ENCODE assay signal across 8 cellular contexts in genomic region chr19:1067341-1068103, GRCh38. TPM values are rescaled to one million over a fixed set of nuclear protein-coding genes. Genes with fewer than 3 reads are reported as not detected.
DNase-seq lines count a peak whose midpoint lies in the region; ATAC-seq, FAIRE-seq and TF ChIP-seq lines count a peak whose summit lies in the region.

No MANE protein-coding gene starts in this region.

- POLR2A ChIA-PET in PC-3 (lab: Charles Lee; ENCODE audit: unreplicated experiment): no interaction called here

- no peak overlapping the region for H3K27ac ChIP-seq in PC-3 (ENCODE audit: low read length)
- H3K27ac ChIP-seq in colonic mucosa: peak overlapping the region; percentile 74
- peak overlapping the region in 2 of 4 donors; percentile 31 to 50 for H3K27ac ChIP-seq in pancreas

- peak; percentile 68 for DNase-seq in activated CD4-positive, alpha-beta T cell treated with anti-CD3 and anti-CD28 coated beads, Interleukin-2, amount 50 U/mL, for 1 hour
- DNase-seq in activated CD4-positive, alpha-beta T cell treated with anti-CD3 and anti-CD28 coated beads, Interleukin-2, amount 50 U/mL, for 48 hours: no peak
- DNase-seq in PC-3 (no peak), colonic mucosa (no peak), pancreas (no peak), NCI-H1436 (lab: John Stamatoyannopoulos, UW) (no peak)

- H3K27me3 ChIP-seq in PC-3 (ENCODE audit: low read length) (no peaks in the 10 kb centered on the region), colonic mucosa (peaks cover 35% of the 10 kb centered on the region), pancreas (peaks cover 0 to 35% (median 2%) of the 10 kb centered on the region in 4 donors)

- H3F3A ChIP-seq in PC-3 (ENCODE audit: low read length, unreplicated experiment): no peaks in the 10 kb centered on the region

- intact Hi-C loops in PC-3 (cut with micrococcal nuclease): loop anchor here (5.0 kb wide), 1 partner anchor 35 kb away; the partner anchor contains the start of gene GPX4
- intact Hi-C loops in colonic mucosa (cut with DNase I): no loop called here
- intact Hi-C loops in pancreas (cut with DNase I): no loop called here

- no peak for FAIRE-seq in pancreas (lab: Jason Lieb, UNC)

- H3K4me1 ChIP-seq in PC-3 (ENCODE audit: insufficient read depth, low read length): peaks cover 18% of the 10 kb centered on the region
- H3K4me1 ChIP-seq in colonic mucosa: peaks cover 28% of the 10 kb centered on the region
- H3K4me1 ChIP-seq in pancreas: peaks cover 0 to 10% (median 9%) of the 10 kb centered on the region in 3 donors

- H2AFZ ChIP-seq in PC-3 (ENCODE audit: low read length): peak overlapping the region; percentile 68

- H3K36me3 ChIP-seq in PC-3 (ENCODE audit: low read depth, low read length) (no peaks in the 10 kb centered on the region), colonic mucosa (no peaks in the 10 kb centered on the region), pancreas (no peaks in the 10 kb centered on the region)

- no peak for TF ChIP-seq CTCF in PC-3 (conservative IDR thresholded peaks at IDR 0.05; ENCODE audit: low read depth, low read length)
- TF ChIP-seq CTCF in colonic mucosa (IDR thresholded peaks at IDR 0.05): no peak
- no peak for TF ChIP-seq CTCF in pancreas (IDR thresholded peaks at IDR 0.05)

- H3K9ac ChIP-seq in PC-3 (ENCODE audit: low read length) (peak overlapping the region; percentile 49), colonic mucosa (ENCODE audit: low read depth in 2 of 2, low read length in 2 of 2) (peak overlapping the region; percentile 54 to 55)

- 6 to 7% methylated on average over 28 to 40 of the region's 40 CpGs for WGBS in pancreas, 2 donors

- 0 out of 2 replicates have a peak, but pooled peaks cover 4% of the 10 kb centered on the region for H3K79me2 ChIP-seq in PC-3 (ENCODE audit: low read length)

- H3K4me3 ChIP-seq in PC-3 (ENCODE audit: low read length) (peak overlapping the region; percentile 73), colonic mucosa (peak overlapping the region; percentile 35), pancreas (peak overlapping the region in 3 of 4 donors; percentile 18 to 55 (median 35))

- H3K4me2 ChIP-seq in PC-3 (ENCODE audit: low read length): peak overlapping the region; percentile 87

- H3K9me2 ChIP-seq in PC-3 (replicated peaks; ENCODE audit: low read length): no peaks in the 10 kb centered on the region

- no peaks in the 10 kb centered on the region for H3K9me3 ChIP-seq in PC-3 (ENCODE audit: low read length)
- no peaks in the 10 kb centered on the region for H3K9me3 ChIP-seq in colonic mucosa
- no peaks in the 10 kb centered on the region for H3K9me3 ChIP-seq in pancreas

- CTCF ChIA-PET in PC-3 (lab: Charles Lee): no interaction called here

- BruUV-seq in PC-3 (replicated peaks; lab: Mats Ljungman, UMichigan): no TSS peak

- ATAC-seq in PC-3 (peak; percentile 5; the same call in 1 of the 2 replicates), pancreas (no peak), GM21717 (IDR thresholded peaks at IDR 0.05; ENCODE audit: unreplicated experiment) (no peak), GM21723 (IDR thresholded peaks at IDR 0.05; ENCODE audit: unreplicated experiment) (no peak)

- no peaks in the 10 kb centered on the region for H4K20me1 ChIP-seq in PC-3 (ENCODE audit: low read length)

RNA-seq across cellular contexts. Expression of gene ARHGAP45, which starts 0.6 kb away (rescaled TPM):
- total RNA-seq in PC-3 (2014; rRNA removed) (45.3 and 68.4 TPM in 2 replicates), colonic mucosa (10 to 100 TPM; 27.4 to 37.9 TPM), pancreas (10 to 100 TPM in 3 of 6 donors, 1 to 10 TPM in 3; 5.1 to 15.8 (median 8.4) TPM)
- 10 to 100 TPM; 11.6 to 21.6 TPM for polyA plus RNA-seq in pancreas

RNA-seq across cellular contexts. Expression of gene ABCA7, which starts 27.6 kb away (rescaled TPM):
- 27.3 and 31.3 TPM in 2 replicates for total RNA-seq in PC-3 (2014; rRNA removed)
- total RNA-seq in colonic mucosa: 10 to 100 TPM; 23.9 to 31.6 TPM
- 10 to 100 TPM in 4 of 6 donors, 1 to 10 TPM in 2; 6.9 to 27.0 (median 16.0) TPM for total RNA-seq in pancreas
- polyA plus RNA-seq in pancreas: 100 to 1,000 TPM in 1 of 2 donors, 10 to 100 TPM in 1; 60.9 to 131 TPM

RNA-seq across cellular contexts. Expression of gene POLR2E, which starts 27.7 kb away (rescaled TPM):
- 335 and 375 TPM in 2 replicates for total RNA-seq in PC-3 (2014; rRNA removed)
- total RNA-seq in colonic mucosa: 100 to 1,000 TPM; 135 to 245 TPM
- total RNA-seq in pancreas: 10 to 100 TPM; 40.0 to 66.5 (median 58.6) TPM
- polyA plus RNA-seq in pancreas: 10 to 100 TPM; 62.5 to 69.4 TPM

RNA-seq across cellular contexts. Expression of gene GPX4, which starts 36.3 kb away (rescaled TPM):
- 517 and 644 TPM in 2 replicates for total RNA-seq in PC-3 (2014; rRNA removed)
- total RNA-seq in colonic mucosa: 100 to 1,000 TPM; 187 to 189 TPM
- total RNA-seq in pancreas: 100 to 1,000 TPM in 1 of 6 donors, 10 to 100 TPM in 5; 48.8 to 112 (median 63.8) TPM
- polyA plus RNA-seq in pancreas: 100 to 1,000 TPM; 255 to 290 TPM

RNA-seq across cellular contexts. Expression of gene CNN2, which starts 41.1 kb away (rescaled TPM):
- total RNA-seq in PC-3 (2014; rRNA removed) (97.9 and 107 TPM in 2 replicates), colonic mucosa (100 to 1,000 TPM; 108 to 132 TPM), pancreas (10 to 100 TPM; 46.4 to 73.8 (median 56.2) TPM)
- 10 to 100 TPM; 20.4 to 40.9 TPM for polyA plus RNA-seq in pancreas
